In genomic region chr1:152459596-152460528, GRCh38 we compare ENCODE assay signal across 1 cellular context.
TF ChIP-seq lines count a peak whose summit lies in the region.

No MANE protein-coding gene starts in this region.

TF ChIP-seq in GM12878, 131 proteins besides CTCF, POLR2A, EP300 and RAD21 (continued from another document and continues in another):
- peak; percentile 76 for TF ChIP-seq MEF2A (IDR thresholded peaks at IDR 0.05; ENCODE audit: insufficient read depth, low read depth, low read length)
- TF ChIP-seq MXI1 (IDR thresholded peaks at IDR 0.05; ENCODE audit: low read depth, low read length), result peak; percentile 48; the same call in 1 of the 2 replicates
- peak in 1 of 2 experiments; percentile 64; a peak in 1 of 3 replicates for TF ChIP-seq EGR1 (IDR thresholded peaks at IDR 0.05; ENCODE audit: borderline replicate concordance in 1 of 2, low read depth in 2 of 2, low read length in 2 of 2)
- TF ChIP-seq SKIL (IDR thresholded peaks at IDR 0.05; ENCODE audit: low read depth, poor library complexity, severe bottlenecking), result peak; percentile 15
- TF ChIP-seq STAT3 (IDR thresholded peaks at IDR 0.05; ENCODE audit: low read depth, low read length), result no peak
- TF ChIP-seq POLR2AphosphoS2 (IDR thresholded peaks at IDR 0.05; ENCODE audit: low read depth, low read length), result no peak
- peak; percentile 70; the same call in 1 of the 2 replicates for TF ChIP-seq ZNF384 (IDR thresholded peaks at IDR 0.05; ENCODE audit: borderline replicate concordance, low read depth, low read length)
- peak; percentile 41; the same call in 1 of the 2 replicates for TF ChIP-seq YY1 (IDR thresholded peaks at IDR 0.05; ENCODE audit: low read depth, low read length)
- TF ChIP-seq ZNF622 (IDR thresholded peaks at IDR 0.05), result no peak
- no peak for TF ChIP-seq NFIC (IDR thresholded peaks at IDR 0.05; ENCODE audit: low read depth, low read length)
- no peak for TF ChIP-seq STAT1 (conservative IDR thresholded peaks at IDR 0.05)
- TF ChIP-seq RUNX3 (IDR thresholded peaks at IDR 0.05; ENCODE audit: low read length), result peak; percentile 67; the same call in 1 of the 2 replicates
- TF ChIP-seq RBBP5 (conservative IDR thresholded peaks at IDR 0.05), result no peak
- TF ChIP-seq, protein P1, sequence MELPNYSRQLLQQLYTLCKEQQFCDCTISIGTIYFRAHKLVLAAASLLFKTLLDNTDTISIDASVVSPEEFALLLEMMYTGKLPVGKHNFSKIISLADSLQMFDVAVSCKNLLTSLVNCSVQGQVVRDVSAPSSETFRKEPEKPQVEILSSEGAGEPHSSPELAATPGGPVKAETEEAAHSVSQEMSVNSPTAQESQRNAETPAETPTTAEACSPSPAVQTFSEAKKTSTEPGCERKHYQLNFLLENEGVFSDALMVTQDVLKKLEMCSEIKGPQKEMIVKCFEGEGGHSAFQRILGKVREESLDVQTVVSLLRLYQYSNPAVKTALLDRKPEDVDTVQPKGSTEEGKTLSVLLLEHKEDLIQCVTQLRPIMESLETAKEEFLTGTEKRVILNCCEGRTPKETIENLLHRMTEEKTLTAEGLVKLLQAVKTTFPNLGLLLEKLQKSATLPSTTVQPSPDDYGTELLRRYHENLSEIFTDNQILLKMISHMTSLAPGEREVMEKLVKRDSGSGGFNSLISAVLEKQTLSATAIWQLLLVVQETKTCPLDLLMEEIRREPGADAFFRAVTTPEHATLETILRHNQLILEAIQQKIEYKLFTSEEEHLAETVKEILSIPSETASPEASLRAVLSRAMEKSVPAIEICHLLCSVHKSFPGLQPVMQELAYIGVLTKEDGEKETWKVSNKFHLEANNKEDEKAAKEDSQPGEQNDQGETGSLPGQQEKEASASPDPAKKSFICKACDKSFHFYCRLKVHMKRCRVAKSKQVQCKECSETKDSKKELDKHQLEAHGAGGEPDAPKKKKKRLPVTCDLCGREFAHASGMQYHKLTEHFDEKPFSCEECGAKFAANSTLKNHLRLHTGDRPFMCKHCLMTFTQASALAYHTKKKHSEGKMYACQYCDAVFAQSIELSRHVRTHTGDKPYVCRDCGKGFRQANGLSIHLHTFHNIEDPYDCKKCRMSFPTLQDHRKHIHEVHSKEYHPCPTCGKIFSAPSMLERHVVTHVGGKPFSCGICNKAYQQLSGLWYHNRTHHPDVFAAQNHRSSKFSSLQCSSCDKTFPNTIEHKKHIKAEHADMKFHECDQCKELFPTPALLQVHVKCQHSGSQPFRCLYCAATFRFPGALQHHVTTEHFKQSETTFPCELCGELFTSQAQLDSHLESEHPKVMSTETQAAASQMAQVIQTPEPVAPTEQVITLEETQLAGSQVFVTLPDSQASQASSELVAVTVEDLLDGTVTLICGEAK (IDR thresholded peaks at IDR 0.05; ENCODE audit: borderline replicate concordance), result no peak
- TF ChIP-seq, protein P2, sequence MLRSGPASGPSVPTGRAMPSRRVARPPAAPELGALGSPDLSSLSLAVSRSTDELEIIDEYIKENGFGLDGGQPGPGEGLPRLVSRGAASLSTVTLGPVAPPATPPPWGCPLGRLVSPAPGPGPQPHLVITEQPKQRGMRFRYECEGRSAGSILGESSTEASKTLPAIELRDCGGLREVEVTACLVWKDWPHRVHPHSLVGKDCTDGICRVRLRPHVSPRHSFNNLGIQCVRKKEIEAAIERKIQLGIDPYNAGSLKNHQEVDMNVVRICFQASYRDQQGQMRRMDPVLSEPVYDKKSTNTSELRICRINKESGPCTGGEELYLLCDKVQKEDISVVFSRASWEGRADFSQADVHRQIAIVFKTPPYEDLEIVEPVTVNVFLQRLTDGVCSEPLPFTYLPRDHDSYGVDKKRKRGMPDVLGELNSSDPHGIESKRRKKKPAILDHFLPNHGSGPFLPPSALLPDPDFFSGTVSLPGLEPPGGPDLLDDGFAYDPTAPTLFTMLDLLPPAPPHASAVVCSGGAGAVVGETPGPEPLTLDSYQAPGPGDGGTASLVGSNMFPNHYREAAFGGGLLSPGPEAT (IDR thresholded peaks at IDR 0.05; ENCODE audit: low read depth), result peak; percentile 45; the same call in 1 of the 2 replicates
- TF ChIP-seq DPF2 (IDR thresholded peaks at IDR 0.05), result no peak
- no peak for TF ChIP-seq E4F1 (IDR thresholded peaks at IDR 0.05; ENCODE audit: borderline replicate concordance, partially characterized antibody)
- peak; percentile 68; the same call in 1 of the 2 replicates for TF ChIP-seq TCF12 (IDR thresholded peaks at IDR 0.05; ENCODE audit: low read depth, low read length)
- peak; percentile 83 for TF ChIP-seq NBN (IDR thresholded peaks at IDR 0.05)
- no peak for TF ChIP-seq BRCA1 (IDR thresholded peaks at IDR 0.05; ENCODE audit: low read depth, low read length)
- 0 out of 2 replicates have a peak, but pooled peaks have one; percentile 25 for TF ChIP-seq MLLT1 (IDR thresholded peaks at IDR 0.05)
- TF ChIP-seq NR2C1 (IDR thresholded peaks at IDR 0.05), result no peak
- TF ChIP-seq TCF3 (IDR thresholded peaks at IDR 0.05; ENCODE audit: borderline replicate concordance, insufficient read depth, low read depth, low read length), result 0 out of 2 replicates have a peak, but pooled peaks have one; percentile 33
- TF ChIP-seq KLF5 (IDR thresholded peaks at IDR 0.05; ENCODE audit: partially characterized antibody), result no peak
- TF ChIP-seq, protein P3, sequence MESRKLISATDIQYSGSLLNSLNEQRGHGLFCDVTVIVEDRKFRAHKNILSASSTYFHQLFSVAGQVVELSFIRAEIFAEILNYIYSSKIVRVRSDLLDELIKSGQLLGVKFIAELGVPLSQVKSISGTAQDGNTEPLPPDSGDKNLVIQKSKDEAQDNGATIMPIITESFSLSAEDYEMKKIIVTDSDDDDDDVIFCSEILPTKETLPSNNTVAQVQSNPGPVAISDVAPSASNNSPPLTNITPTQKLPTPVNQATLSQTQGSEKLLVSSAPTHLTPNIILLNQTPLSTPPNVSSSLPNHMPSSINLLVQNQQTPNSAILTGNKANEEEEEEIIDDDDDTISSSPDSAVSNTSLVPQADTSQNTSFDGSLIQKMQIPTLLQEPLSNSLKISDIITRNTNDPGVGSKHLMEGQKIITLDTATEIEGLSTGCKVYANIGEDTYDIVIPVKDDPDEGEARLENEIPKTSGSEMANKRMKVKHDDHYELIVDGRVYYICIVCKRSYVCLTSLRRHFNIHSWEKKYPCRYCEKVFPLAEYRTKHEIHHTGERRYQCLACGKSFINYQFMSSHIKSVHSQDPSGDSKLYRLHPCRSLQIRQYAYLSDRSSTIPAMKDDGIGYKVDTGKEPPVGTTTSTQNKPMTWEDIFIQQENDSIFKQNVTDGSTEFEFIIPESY (IDR thresholded peaks at IDR 0.05), result no peak
- TF ChIP-seq SP1 (IDR thresholded peaks at IDR 0.05; ENCODE audit: low read depth, low read length), result peak; percentile 46
- no peak for TF ChIP-seq ELK1 (IDR thresholded peaks at IDR 0.05; ENCODE audit: low read depth, low read length)
- TF ChIP-seq ATF2 (IDR thresholded peaks at IDR 0.05; ENCODE audit: low read length), result peak; percentile 61
- 0 out of 2 replicates have a peak, but pooled peaks have one; percentile 19 for TF ChIP-seq CBX5 (IDR thresholded peaks at IDR 0.05; ENCODE audit: low read depth)
- peak; percentile 83 for TF ChIP-seq ATF7 (IDR thresholded peaks at IDR 0.05; ENCODE audit: low read depth)
- no peak for TF ChIP-seq MEF2B (IDR thresholded peaks at IDR 0.05; ENCODE audit: partially characterized antibody, poor library complexity, severe bottlenecking)
- TF ChIP-seq CREB1 (IDR thresholded peaks at IDR 0.05; ENCODE audit: low read depth), result peak; percentile 47; the same call in 1 of the 2 replicates
- TF ChIP-seq, protein P4, sequence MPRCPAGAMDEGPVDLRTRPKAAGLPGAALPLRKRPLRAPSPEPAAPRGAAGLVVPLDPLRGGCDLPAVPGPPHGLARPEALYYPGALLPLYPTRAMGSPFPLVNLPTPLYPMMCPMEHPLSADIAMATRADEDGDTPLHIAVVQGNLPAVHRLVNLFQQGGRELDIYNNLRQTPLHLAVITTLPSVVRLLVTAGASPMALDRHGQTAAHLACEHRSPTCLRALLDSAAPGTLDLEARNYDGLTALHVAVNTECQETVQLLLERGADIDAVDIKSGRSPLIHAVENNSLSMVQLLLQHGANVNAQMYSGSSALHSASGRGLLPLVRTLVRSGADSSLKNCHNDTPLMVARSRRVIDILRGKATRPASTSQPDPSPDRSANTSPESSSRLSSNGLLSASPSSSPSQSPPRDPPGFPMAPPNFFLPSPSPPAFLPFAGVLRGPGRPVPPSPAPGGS (IDR thresholded peaks at IDR 0.05; ENCODE audit: borderline replicate concordance, insufficient read depth, low read depth, low read length, poor library complexity, severe bottlenecking), result no peak
- TF ChIP-seq PKNOX1 (IDR thresholded peaks at IDR 0.05), result peak; percentile 58; the same call in 1 of the 2 replicates
- peak; percentile 56 for TF ChIP-seq FOXM1 (IDR thresholded peaks at IDR 0.05; ENCODE audit: low read depth, low read length)
- TF ChIP-seq CBX3 (IDR thresholded peaks at IDR 0.05; ENCODE audit: borderline replicate concordance, low read depth), result no peak
- no peak for TF ChIP-seq ATF3 (IDR thresholded peaks at IDR 0.05; ENCODE audit: borderline replicate concordance, extremely low read depth, low read depth, low read length)
- TF ChIP-seq ETV6 (conservative IDR thresholded peaks at IDR 0.05 in 1 of 2, IDR thresholded peaks at IDR 0.05 in 1 of 2; ENCODE audit: borderline replicate concordance in 1 of 2, low read depth in 1 of 2), result peak in 1 of 2 experiments; percentile 43; a peak in 1 of 4 replicates
